In the genomic region with DNA sequence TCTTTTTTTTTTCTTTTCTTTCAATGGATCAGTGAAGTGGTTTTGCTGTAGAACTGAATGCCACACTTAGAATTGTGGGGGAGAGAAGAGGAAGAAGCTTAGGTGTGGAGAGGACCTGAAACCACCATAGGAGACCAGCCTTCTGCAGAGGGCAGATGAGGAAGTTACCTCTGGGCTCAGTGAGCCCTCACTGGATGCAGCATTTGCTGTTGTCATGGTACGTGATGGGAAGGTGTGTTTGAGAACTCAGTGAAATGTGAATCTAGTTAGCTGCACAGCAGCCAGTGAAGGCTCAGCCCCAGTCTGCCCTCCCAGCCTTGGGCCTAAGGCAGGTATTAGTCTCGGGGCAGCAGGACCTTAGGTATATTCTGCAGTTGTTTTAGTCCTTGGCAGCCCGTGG, we compare ENCODE assay signal across 8 cellular contexts. TPM values are rescaled to one million over a fixed set of nuclear protein-coding genes. Genes with fewer than 3 reads are reported as not detected.
A peak's percentile ranks its signal among the peaks of the same experiment; 100 is the strongest.
DNase-seq lines count a peak whose midpoint lies in the region; ATAC-seq and TF ChIP-seq lines count a peak whose summit lies in the region.

No MANE protein-coding gene starts in this region.

- no peak for TF ChIP-seq CTCF in HFFc6 (IDR thresholded peaks at IDR 0.05)
- no peak for TF ChIP-seq CTCF in progenitor cell of endocrine pancreas (IDR thresholded peaks at IDR 0.05; ENCODE audit: unreplicated experiment)

- no peaks in the 10 kb centered on the region for H3K9me3 Mint-ChIP-seq in effector memory CD8-positive, alpha-beta T cell
- H3K9me3 Mint-ChIP-seq in HFFc6 (no peaks in the 10 kb centered on the region), progenitor cell of endocrine pancreas (ENCODE audit: low read depth) (no peaks in the 10 kb centered on the region)

- H3K4me1 Mint-ChIP-seq in effector memory CD8-positive, alpha-beta T cell (ENCODE audit: low read depth in 2 of 2) = peaks cover 43 to 67% of the 10 kb centered on the region in 2 donors
- H3K4me1 Mint-ChIP-seq in HFFc6 (ENCODE audit: low read depth) (peaks cover 22% of the 10 kb centered on the region), progenitor cell of endocrine pancreas (ENCODE audit: low read depth) (peaks cover 9% of the 10 kb centered on the region)

- peak in 1 of 3 experiments; percentile 19 for DNase-seq in effector memory CD8-positive, alpha-beta T cell
- no peak for DNase-seq in NCI-H1092 treated with DMSO at 0.1 percent for 48 hours (lab: John Stamatoyannopoulos, UW)
- no peak for DNase-seq in HFFc6
- no peak for DNase-seq in progenitor cell of endocrine pancreas (ENCODE audit: low spot score, unreplicated experiment)
- DNase-seq in NCI-H526 (lab: John Stamatoyannopoulos, UW) = no peak

- H3K4me3 Mint-ChIP-seq in effector memory CD8-positive, alpha-beta T cell = peak overlapping the region; percentile 15 to 28
- H3K4me3 Mint-ChIP-seq in HFFc6 (no peak overlapping the region), progenitor cell of endocrine pancreas (ENCODE audit: low read depth) (no peak overlapping the region)

- H3K27me3 Mint-ChIP-seq in effector memory CD8-positive, alpha-beta T cell = no peaks in the 10 kb centered on the region
- H3K27me3 Mint-ChIP-seq in HFFc6 (ENCODE audit: insufficient read depth) (peaks cover 2% of the 10 kb centered on the region; the same call in 1 of the 2 replicates), progenitor cell of endocrine pancreas (no peaks in the 10 kb centered on the region)

- ATAC-seq in GM18498 (IDR thresholded peaks at IDR 0.05; ENCODE audit: unreplicated experiment) (peak; percentile 100), GM21390 (IDR thresholded peaks at IDR 0.05; ENCODE audit: unreplicated experiment) (peak; percentile 100), HG03520 (IDR thresholded peaks at IDR 0.05; ENCODE audit: unreplicated experiment) (peak; percentile 99)
- ATAC-seq in effector memory CD8-positive, alpha-beta T cell (replicated peaks) = peak; percentile 96

- peak overlapping the region; percentile 24 to 76 for H3K27ac Mint-ChIP-seq in effector memory CD8-positive, alpha-beta T cell
- H3K27ac Mint-ChIP-seq in HFFc6 (no peak overlapping the region), progenitor cell of endocrine pancreas (no peak overlapping the region)

- H3K36me3 Mint-ChIP-seq in effector memory CD8-positive, alpha-beta T cell (ENCODE audit: insufficient read depth) = peaks cover 38% of the 10 kb centered on the region
- no peaks in the 10 kb centered on the region for H3K36me3 Mint-ChIP-seq in HFFc6 (ENCODE audit: low read depth)
- peaks cover 5% of the 10 kb centered on the region for H3K36me3 Mint-ChIP-seq in progenitor cell of endocrine pancreas (ENCODE audit: insufficient read depth)

RNA-seq across cellular contexts. Expression of a gene that starts 17.5 kb away (rescaled TPM):
- 10 to 100 TPM in 3 of 6 experiments, 1 to 10 TPM in 3; 7.1 to 20.0 (median 9.7) TPM for total RNA-seq in HFFc6 (2021; fragmentation: NEBNext Ultra II Directional; extraction: Animal tissue kit (Norgen Biotek cat#: 25700))
- total RNA-seq in progenitor cell of endocrine pancreas = 85.1 and 88.5 TPM in 2 replicates

Comparison
In these comparisons a context has a peak if more than half of its experiments do, and no peak if none do; other contexts are left out.
1. H3K27ac Mint-ChIP-seq: peak in effector memory CD8-positive, alpha-beta T cell (2 of 2); none in HFFc6 (single experiment) and progenitor cell of endocrine pancreas (single experiment).
2. H3K4me3 Mint-ChIP-seq: peak in effector memory CD8-positive, alpha-beta T cell (2 of 2); none in HFFc6 (single experiment) and progenitor cell of endocrine pancreas (single experiment).
3. Peak in every context shown above with its lines, with median percentiles within 50 percentile points of each other: ATAC-seq.